ENCODE assay signal across 8 cellular contexts in the genomic region with DNA sequence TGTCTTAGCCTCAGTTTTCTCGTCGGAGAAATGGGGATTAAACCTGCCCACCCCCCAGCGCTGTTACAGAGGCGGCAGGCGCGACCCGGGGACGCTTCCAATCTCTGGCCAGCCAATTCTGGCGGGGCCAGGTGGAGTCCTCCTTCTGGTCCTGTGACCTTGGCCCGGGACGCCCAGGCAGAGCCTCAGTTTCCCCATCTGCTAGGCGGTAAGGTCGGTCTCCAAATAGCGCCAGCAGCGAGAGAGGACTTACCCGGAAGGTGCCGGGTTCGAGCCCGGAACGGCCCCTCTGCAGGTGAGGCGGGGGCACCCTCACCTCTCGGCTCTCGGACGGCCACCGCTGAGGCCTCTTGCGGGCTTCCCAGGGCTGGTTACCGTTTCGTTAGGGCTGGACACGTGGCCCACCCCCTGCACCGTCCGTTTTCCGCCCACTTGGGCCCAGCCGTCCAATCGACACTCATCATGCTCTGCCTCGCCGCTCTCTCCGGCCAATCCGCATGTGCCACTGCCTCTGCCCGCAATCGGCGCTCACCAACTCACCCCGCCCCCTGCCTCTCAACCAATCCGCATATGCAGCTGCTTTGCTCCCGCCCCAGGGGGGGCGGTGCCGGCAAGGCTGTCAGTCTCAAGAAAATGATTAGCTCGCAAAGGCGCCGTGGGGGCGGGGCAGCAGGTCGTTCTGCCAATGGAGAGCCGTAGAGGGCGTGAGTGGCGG. TPM values are rescaled to one million over a fixed set of nuclear protein-coding genes. Genes with fewer than 3 reads are reported as not detected.
DNase-seq lines count a peak whose midpoint lies in the region; ATAC-seq and TF ChIP-seq lines count a peak whose summit lies in the region.

A gene with protein sequence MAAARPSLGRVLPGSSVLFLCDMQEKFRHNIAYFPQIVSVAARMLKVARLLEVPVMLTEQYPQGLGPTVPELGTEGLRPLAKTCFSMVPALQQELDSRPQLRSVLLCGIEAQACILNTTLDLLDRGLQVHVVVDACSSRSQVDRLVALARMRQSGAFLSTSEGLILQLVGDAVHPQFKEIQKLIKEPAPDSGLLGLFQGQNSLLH (minus strand): TSS at position 384 of the 715 bp plus-strand sequence. CDS start 5,156 bp downstream, outside the sequence.

- H3K18ac ChIP-seq in H9 (ENCODE audit: insufficient read length, low read depth, low read length) = peak within 1 kb of the TSS; percentile 67

- H2BK5ac ChIP-seq in H9 (ENCODE audit: insufficient read length, low read length) = no peak within 1 kb of the TSS

- no peaks in the 10 kb centered on the region for H3K27me3 ChIP-seq in H9 (ENCODE audit: insufficient read depth, low read length)
- no peaks in the 10 kb centered on the region for H3K27me3 ChIP-seq in MG63

- H3K4me2 ChIP-seq in H9 (ENCODE audit: insufficient read depth, insufficient read length, low read length) = peak within 1 kb of the TSS; percentile 49

- H3K4me3 ChIP-seq in MG63 = peak within 1 kb of the TSS; percentile 93
- peak within 1 kb of the TSS; percentile 92 for H3K4me3 ChIP-seq in fibroblast of pulmonary artery (replicated peaks; ENCODE audit: low read depth, low read length)

- peak; percentile 97 to 98 for ATAC-seq in natural killer cell treated with Interleukin-12 subunit alpha and Interleukin-12 subunit beta and Interleukin-15 and Interleukin-18, amount 100 ng/mL, for 72 hours
- ATAC-seq in stimulated activated naive CD8-positive, alpha-beta T cell treated with anti-CD3 and anti-CD28 coated beads, Interleukin-15, Interleukin-2, amounts not matched to agents 100 U/mL and 50 U/mL, for 24 hours = peak; percentile 97

- peaks cover 19 to 34% of the 10 kb centered on the region in 2 experiments for H3K4me1 Mint-ChIP-seq in H9
- peaks cover 17 to 23% of the 10 kb centered on the region in 2 donors for H3K4me1 Mint-ChIP-seq in natural killer cell treated with Interleukin-12 subunit alpha and Interleukin-12 subunit beta and Interleukin-15 and Interleukin-18, amount 100 ng/mL, for 72 hours (ENCODE audit: low read depth in 2 of 2)

- H3K56ac ChIP-seq in H9 (ENCODE audit: insufficient read length, low read depth, low read length) = no peak within 1 kb of the TSS

- no peak within 1 kb of the TSS for H3K27ac ChIP-seq in H9 (ENCODE audit: insufficient read length, low read depth, low read length)

- no peak within 1 kb of the TSS for H2AFZ ChIP-seq in H9 (ENCODE audit: low read length)

- H3T11ph ChIP-seq in H9 (ENCODE audit: low read length) = no peak within 1 kb of the TSS

- TF ChIP-seq CTCF in H9 (conservative IDR thresholded peaks at IDR 0.05) (no peak), fibroblast of pulmonary artery (IDR thresholded peaks at IDR 0.05; ENCODE audit: low read length, missing control alignments) (no peak)

- no peak within 1 kb of the TSS for H4K8ac ChIP-seq in H9 (replicated peaks; ENCODE audit: insufficient read length, low read depth, low read length)

- no peak within 1 kb of the TSS for H4K5ac ChIP-seq in H9 (ENCODE audit: insufficient read length, low read depth, low read length)

- H3K79me1 ChIP-seq in H9 (ENCODE audit: insufficient read depth, low read depth, low read length, poor library complexity, severe bottlenecking) = no peaks in the 10 kb centered on the region

- no peak within 1 kb of the TSS for H2BK12ac ChIP-seq in H9 (ENCODE audit: insufficient read length, low read depth, low read length)

- peak within 1 kb of the TSS; percentile 83 to 92 (median 89) for H3K27ac Mint-ChIP-seq in H9
- H3K27ac Mint-ChIP-seq in natural killer cell treated with Interleukin-12 subunit alpha and Interleukin-12 subunit beta and Interleukin-15 and Interleukin-18, amount 100 ng/mL, for 72 hours = peak within 1 kb of the TSS; percentile 42 to 68

- 0 out of 5 replicates have a peak, but pooled peaks cover 0 to 3% of the 10 kb centered on the region in 2 experiments for H3K9me3 Mint-ChIP-seq in H9
- no peaks in the 10 kb centered on the region for H3K9me3 Mint-ChIP-seq in natural killer cell treated with Interleukin-12 subunit alpha and Interleukin-12 subunit beta and Interleukin-15 and Interleukin-18, amount 100 ng/mL, for 72 hours

- peaks cover 3 to 7% (median 5%) of the 10 kb centered on the region in 3 experiments; a peak in 6 of 7 replicates for H3K36me3 Mint-ChIP-seq in H9 (ENCODE audit: insufficient read depth in 1 of 3, low read depth in 3 of 3)
- no peaks in the 10 kb centered on the region for H3K36me3 Mint-ChIP-seq in natural killer cell treated with Interleukin-12 subunit alpha and Interleukin-12 subunit beta and Interleukin-15 and Interleukin-18, amount 100 ng/mL, for 72 hours

- H2BK20ac ChIP-seq in H9 (ENCODE audit: low read depth, low read length, poor library complexity, severe bottlenecking) = no peak within 1 kb of the TSS

- WGBS in H9 (ENCODE audit: extremely low coverage, insufficient read length, low lambda C conversion rate) = no CpG with 5 or more reads among the region's 54 CpGs

- peak within 1 kb of the TSS; percentile 84 to 90 for H3K4me3 Mint-ChIP-seq in H9
- H3K4me3 Mint-ChIP-seq in natural killer cell treated with Interleukin-12 subunit alpha and Interleukin-12 subunit beta and Interleukin-15 and Interleukin-18, amount 100 ng/mL, for 72 hours = peak within 1 kb of the TSS; percentile 87

- no peak within 1 kb of the TSS; the same call in 1 of the 2 replicates for H3K4ac ChIP-seq in H9 (ENCODE audit: low read depth, low read length)

- peaks cover 5% of the 10 kb centered on the region for H3K23me2 ChIP-seq in H9 (ENCODE audit: insufficient read length, low read depth, low read length, poor library complexity, severe bottlenecking)

- H3K79me2 ChIP-seq in H9 (ENCODE audit: insufficient read depth, low read length) = 0 out of 2 replicates have a peak, but pooled peaks cover 4% of the 10 kb centered on the region

- no peak within 1 kb of the TSS for H2BK120ac ChIP-seq in H9 (ENCODE audit: low read depth, low read length, poor library complexity, severe bottlenecking)

- peak within 1 kb of the TSS; percentile 53; the same call in 1 of the 2 replicates for H3K14ac ChIP-seq in H9 (ENCODE audit: insufficient read depth, low read length)

- peak; percentile 99 for DNase-seq in ELR (ENCODE audit: low read depth)
- peak; percentile 100 for DNase-seq in H9
- DNase-seq in MG63 = peak; percentile 100
- peak; percentile 98 for DNase-seq in SHP77 treated with DMSO at 0.1 percent for 48 hours (lab: John Stamatoyannopoulos, UW)
- DNase-seq in activated effector memory CD4-positive, alpha-beta T cell treated with anti-CD3 and anti-CD28 coated beads, Interleukin-2, amount 50 U/mL, for 16 hours = peak; percentile 100
- peak; percentile 100 for DNase-seq in fibroblast of pulmonary artery (ENCODE audit: low read depth)
- DNase-seq in natural killer cell treated with Interleukin-12 subunit alpha and Interleukin-12 subunit beta and Interleukin-15 and Interleukin-18, amount 100 ng/mL, for 72 hours (ENCODE audit: low spot score) = peak; percentile 100
- peak; percentile 100 for DNase-seq in stimulated activated naive CD8-positive, alpha-beta T cell treated with anti-CD3 and anti-CD28 coated beads, Interleukin-15, Interleukin-2, amounts not matched to agents 100 U/mL and 50 U/mL, for 24 hours

- no peaks in the 10 kb centered on the region for H4K20me1 ChIP-seq in H9 (ENCODE audit: control insufficient read depth, insufficient read depth, insufficient read length)

- H3K4me1 ChIP-seq in H9 (ENCODE audit: insufficient read depth, low read length) = peaks cover 5% of the 10 kb centered on the region; the same call in 1 of the 2 replicates

- H3K36me3 ChIP-seq in MG63 = peaks cover 10% of the 10 kb centered on the region

- no peak within 1 kb of the TSS for H2AK5ac ChIP-seq in H9 (ENCODE audit: insufficient read length, low read length)

- H3K23ac ChIP-seq in H9 (ENCODE audit: insufficient read length, low read depth, low read length) = no peak within 1 kb of the TSS

- H4K91ac ChIP-seq in H9 (ENCODE audit: insufficient read length, low read depth, low read length) = no peak within 1 kb of the TSS

- no peak within 1 kb of the TSS for H2BK15ac ChIP-seq in H9 (ENCODE audit: low read depth, low read length)

- peaks cover 12% of the 10 kb centered on the region for H3K27me3 Mint-ChIP-seq in H9 (ENCODE audit: low read depth)
- H3K27me3 Mint-ChIP-seq in natural killer cell treated with Interleukin-12 subunit alpha and Interleukin-12 subunit beta and Interleukin-15 and Interleukin-18, amount 100 ng/mL, for 72 hours = no peaks in the 10 kb centered on the region

- H3K9me3 ChIP-seq in H9 (ENCODE audit: control insufficient read depth, low read depth, low read length) (no peaks in the 10 kb centered on the region), MG63 (no peaks in the 10 kb centered on the region)

- no peak within 1 kb of the TSS for H3K9ac ChIP-seq in H9 (ENCODE audit: extremely low read depth, insufficient read length, low read length)

RNA-seq across cellular contexts. Expression of the gene that starts here (rescaled TPM):
- total RNA-seq in H9 (2021) = 68.2 and 72.2 TPM in 2 replicates
- total RNA-seq in MG63 (2014; rRNA removed; shearing (Covaris generic); ENCODE audit: low replicate concordance) = 149 and 180 TPM in 2 replicates
- 10 to 100 TPM; 25.6 to 45.1 TPM for total RNA-seq in natural killer cell treated with Interleukin-12 subunit alpha and Interleukin-12 subunit beta and Interleukin-15 and Interleukin-18, amount 100 ng/mL, for 72 hours
